8 cellular contexts compared by ENCODE assay signal in genomic region chr22:36387664-36387913, GRCh38. TPM values are rescaled to one million over a fixed set of nuclear protein-coding genes. Genes with fewer than 3 reads are reported as not detected.
DNase-seq lines count a peak whose midpoint lies in the region; ATAC-seq and TF ChIP-seq lines count a peak whose summit lies in the region.

No MANE protein-coding gene starts in this region.

- H3K9me3 ChIP-seq in BLaER1 treated with 17β-estradiol and CSF1 and Interleukin-3, amounts not matched to agents 10 nM and 100 nM (replicated peaks in 1 of 11), result peaks cover 0 to 7% (median 0%) of the 10 kb centered on the region in 11 experiments; a peak in 2 of 22 replicates
- no peaks in the 10 kb centered on the region for H3K9me3 ChIP-seq in lung (ENCODE audit: control insufficient read depth in 2 of 2, insufficient read depth in 1 of 2, low read length in 1 of 2)
- no peaks in the 10 kb centered on the region for H3K9me3 ChIP-seq in aorta (ENCODE audit: control insufficient read depth, low read length)

- TF ChIP-seq CTCF in astrocyte of the cerebellum (IDR thresholded peaks at IDR 0.05; ENCODE audit: low read depth, low read length, missing control alignments) (no peak), lung (IDR thresholded peaks at IDR 0.05; ENCODE audit: control extremely low read depth, extremely low read depth) (no peak)

- H3K4me2 ChIP-seq in BLaER1 treated with 17β-estradiol and CSF1 and Interleukin-3, amounts not matched to agents 10 nM and 100 nM, result peak overlapping the region; percentile 1 to 100 (median 98); a peak in 18 of 22 replicates

- ATAC-seq in HG03045 (IDR thresholded peaks at IDR 0.05; ENCODE audit: unreplicated experiment) (peak; percentile 7), lung (ENCODE audit: insufficient read depth, low FRiP score) (no peak), aorta (ENCODE audit: low FRiP score) (no peak)

- H4K20me1 ChIP-seq in BLaER1 treated with 17β-estradiol and CSF1 and Interleukin-3, amounts not matched to agents 10 nM and 100 nM, result peaks cover 40 to 52% (median 51%) of the 10 kb centered on the region in 11 experiments

- peak overlapping the region; percentile 93 to 100 (median 99) for H3K4me3 ChIP-seq in BLaER1 treated with 17β-estradiol and CSF1 and Interleukin-3, amounts not matched to agents 10 nM and 100 nM
- H3K4me3 ChIP-seq in astrocyte of the cerebellum (ENCODE audit: low read depth, low read length) (peak overlapping the region; percentile 96), lung (peak overlapping the region; percentile 99), aorta (ENCODE audit: low read length in 2 of 2) (peak overlapping the region; percentile 60 to 95)

- no peak for DNase-seq in astrocyte of the cerebellum (ENCODE audit: low read depth)
- no peak for DNase-seq in lung (ENCODE audit: low spot score)
- no peak for DNase-seq in aorta
- no peak for DNase-seq in stimulated activated naive CD4-positive, alpha-beta T cell treated with Interleukin-2 at 50 U/mL for 16 hours (lab: John Stamatoyannopoulos, UW)
- no peak for DNase-seq in NCI-H2171 (lab: John Stamatoyannopoulos, UW)
- no peak for DNase-seq in SHP77 treated with DMSO at 0.1 percent for 48 hours (lab: John Stamatoyannopoulos, UW)

- intact Hi-C loops in aorta (cut with DNase I), result loop anchor here (2.0 kb wide), 3 partner anchors 57 to 77 kb away; no protein-coding TSS in a partner anchor

- peaks cover 4 to 45% (median 40%) of the 10 kb centered on the region in 11 experiments; a peak in 20 of 22 replicates for H3K36me3 ChIP-seq in BLaER1 treated with 17β-estradiol and CSF1 and Interleukin-3, amounts not matched to agents 10 nM and 100 nM
- peaks cover 0 to 4% of the 10 kb centered on the region in 2 donors for H3K36me3 ChIP-seq in lung (ENCODE audit: control insufficient read depth in 2 of 2, insufficient read depth in 2 of 2, low read length in 2 of 2)
- H3K36me3 ChIP-seq in aorta (ENCODE audit: control insufficient read depth in 1 of 2, insufficient read depth in 2 of 2, low read length in 1 of 2), result no peaks in the 10 kb centered on the region

- in situ Hi-C loops in astrocyte of the cerebellum (cut with HindIII; ENCODE audit: low sequenced_read_pairs), result no loop called here

- WGBS in lung, 2 donors, result 1% methylated on average over 33 to 38 of the region's 38 CpGs
- WGBS in aorta, 2 donors, result 0% methylated on average over 38 of the region's 38 CpGs; no CpG with 5 or more reads in 1 of the 2 donors

- no peaks in the 10 kb centered on the region for H3K27me3 ChIP-seq in BLaER1 treated with 17β-estradiol and CSF1 and Interleukin-3, amounts not matched to agents 10 nM and 100 nM
- no peaks in the 10 kb centered on the region for H3K27me3 ChIP-seq in lung (ENCODE audit: control insufficient read depth, insufficient read depth)
- H3K27me3 ChIP-seq in aorta (ENCODE audit: control insufficient read depth in 1 of 2, insufficient read depth in 2 of 2, low read length in 1 of 2), result no peaks in the 10 kb centered on the region

- peak overlapping the region; percentile 90 to 100 (median 99) for H3K9ac ChIP-seq in BLaER1 treated with 17β-estradiol and CSF1 and Interleukin-3, amounts not matched to agents 10 nM and 100 nM

- H3K27ac ChIP-seq in BLaER1 treated with 17β-estradiol and CSF1 and Interleukin-3, amounts not matched to agents 10 nM and 100 nM, result peak overlapping the region; percentile 66 to 99 (median 98)
- H3K27ac ChIP-seq in lung (ENCODE audit: low read depth in 1 of 2, low read length in 1 of 2), result peak overlapping the region; percentile 99 to 100
- peak overlapping the region; percentile 81 to 84 for H3K27ac ChIP-seq in aorta (ENCODE audit: low read depth in 1 of 2, low read length in 2 of 2)

- H3K4me1 ChIP-seq in BLaER1 treated with 17β-estradiol and CSF1 and Interleukin-3, amounts not matched to agents 10 nM and 100 nM, result peaks cover 48 to 71% (median 62%) of the 10 kb centered on the region in 10 experiments
- H3K4me1 ChIP-seq in lung (ENCODE audit: control insufficient read depth in 2 of 2, insufficient read depth in 2 of 2, low read length in 2 of 2) (peaks cover 4 to 16% of the 10 kb centered on the region in 2 donors), aorta (ENCODE audit: control insufficient read depth in 1 of 2, insufficient read depth in 2 of 2, low read length in 2 of 2) (no peaks in the 10 kb centered on the region)

RNA-seq across cellular contexts. Expression of gene MYH9, which starts 0.2 kb away (rescaled TPM):
- total RNA-seq in lung (100 to 1,000 TPM; 398 to 667 TPM), aorta (1,000 to 10,000 TPM; 1,564 to 1,890 TPM)
- polyA plus RNA-seq in lung (100 to 1,000 TPM; 184 to 266 TPM), aorta (100 to 1,000 TPM; 170 to 572 TPM)
